Comparison of ENCODE assay signal across 2 cellular contexts in genomic region chr16:27254262-27254811, GRCh38.
TF ChIP-seq lines count a peak whose summit lies in the region.

No MANE protein-coding gene starts in this region.

TF ChIP-seq in SK-N-SH, 30 proteins besides CTCF, POLR2A, EP300 and RAD21 (continued from another document):
- TF ChIP-seq ZBTB33 (IDR thresholded peaks at IDR 0.05; ENCODE audit: borderline replicate concordance, low read depth) (no peak), JUND (IDR thresholded peaks at IDR 0.05) (no peak), FOXJ3 (CRISPR knock-in tag; IDR thresholded peaks at IDR 0.05) (no peak), RXRA (IDR thresholded peaks at IDR 0.05; ENCODE audit: borderline replicate concordance, low read depth) (no peak), SIN3A (IDR thresholded peaks at IDR 0.05; ENCODE audit: borderline replicate concordance, low read depth, low read length) (no peak), IRF3 (IDR thresholded peaks at IDR 0.05; ENCODE audit: low read depth, low read length) (no peak), MEF2A (IDR thresholded peaks at IDR 0.05; ENCODE audit: borderline replicate concordance, low read depth) (no peak), GATA2 (CRISPR knock-in tag; IDR thresholded peaks at IDR 0.05) (no peak), TCF12 (IDR thresholded peaks at IDR 0.05) (no peak), FOSL2 (IDR thresholded peaks at IDR 0.05; ENCODE audit: borderline replicate concordance, low read depth) (no peak), TAF1 (IDR thresholded peaks at IDR 0.05; ENCODE audit: borderline replicate concordance, low read depth, low read length) (no peak), MAX (IDR thresholded peaks at IDR 0.05; ENCODE audit: low read depth) (no peak), POLR2AphosphoS5 (IDR thresholded peaks at IDR 0.05; ENCODE audit: low read depth, low read length) (no peak), YY1 (IDR thresholded peaks at IDR 0.05; ENCODE audit: low read depth) (no peak), EZH2phosphoT487 (IDR thresholded peaks at IDR 0.05; ENCODE audit: borderline replicate concordance, low read depth) (no peak), ELF1 (IDR thresholded peaks at IDR 0.05) (no peak), FOXM1 (IDR thresholded peaks at IDR 0.05; ENCODE audit: low read depth) (no peak)

TF ChIP-seq in SK-N-SH treated with all-trans-retinoic acid at 6 μM for 48 hours, 23 proteins besides CTCF, POLR2A, EP300 and RAD21 (continued from another document):
- TF ChIP-seq PATZ1 (CRISPR knock-in tag; IDR thresholded peaks at IDR 0.05; ENCODE audit: borderline replicate concordance) (no peak), ZC3H10 (CRISPR knock-in tag; IDR thresholded peaks at IDR 0.05) (no peak), RARB (CRISPR knock-in tag; IDR thresholded peaks at IDR 0.05) (no peak)
